ENCODE assay signal across 24 cellular contexts in genomic region chr2:5287558-5288334, GRCh38.
"Had no signal": no experiment of that assay in that cellular context is flagged by ENCODE, and none has a peak within 500 bp of the region (broad histone marks: within the 10 kb centered on the region; RNA-seq: fewer than 3 reads in every experiment).

No MANE protein-coding gene starts in this region.

- H3K4me3 ChIP-seq: body of pancreas, Peyer's patch, SJCRH30 had no signal

- H3K27ac ChIP-seq: body of pancreas, KMS-11, Peyer's patch, RWPE1, SJCRH30, VCaP had no signal

- H3K36me3 ChIP-seq: Peyer's patch, SJCRH30 had no signal

- H3K4me1 ChIP-seq: body of pancreas, Peyer's patch, SJCRH30 had no signal

- H3K9me3 ChIP-seq: body of pancreas, Peyer's patch, SJCRH30, SK-N-SH had no signal

- ATAC-seq: activated T-cell treated with anti-CD3 and anti-CD28 coated beads, Interleukin-2, amount 50 U/mL, for 4 hours; body of pancreas had no signal

- H3K27me3 ChIP-seq: body of pancreas, Peyer's patch, SJCRH30 had no signal

- DNase-seq: activated CD4-positive, alpha-beta memory T cell treated with anti-CD3 and anti-CD28 coated beads for 36 hours; activated CD4-positive, alpha-beta T cell treated with anti-CD3 and anti-CD28 coated beads, Interleukin-2, amount 10 ng/mL, durations not matched to agents 7 days and 5 days; activated CD4-positive, CD25-positive, alpha-beta regulatory T cell; activated CD8-positive, alpha-beta memory T cell treated with anti-CD3 and anti-CD28 coated beads for 24 hours; activated gamma-delta T cell; activated naive CD4-positive, alpha-beta T cell treated with anti-CD3 and anti-CD28 coated beads for 36 hours; activated T-cell treated with anti-CD3 and anti-CD28 coated beads, Interleukin-2, amount 50 U/mL, for 4 hours; amygdala; body of pancreas; MM.1S; NCI-H1105; NCI-H1436; NCI-H187; NCI-H2081; NCI-H446; NCI-H524; Peyer's patch; Right ventricle myocardium superior; SJCRH30; SK-N-SH; T-helper 1 cell had no signal

- H3K9ac ChIP-seq: KMS-11, SK-N-SH had no signal
